Comparison of ENCODE assay signal across 13 cellular contexts in genomic region chr2:130451278-130451677, GRCh38. TPM values are rescaled to one million over a fixed set of nuclear protein-coding genes. Genes with fewer than 3 reads are reported as not detected.
"Had no signal": no experiment of that assay in that cellular context is flagged by ENCODE, and none has a peak within 500 bp of the region (broad histone marks: within the 10 kb centered on the region; RNA-seq: fewer than 3 reads in every experiment).

No MANE protein-coding gene starts in this region.

RNA-seq across cellular contexts. Expression of gene POTEI, which starts 57.9 kb away (rescaled TPM):
- total RNA-seq: activated CD4-positive, alpha-beta memory T cell treated with anti-CD3 and anti-CD28 coated beads, Interleukin-2, amount 10 ng/mL, durations not matched to agents 7 days and 5 days; activated CD4-positive, alpha-beta T cell treated with anti-CD3 and anti-CD28 coated beads for 36 hours; activated CD4-positive, alpha-beta T cell treated with anti-CD3 and anti-CD28 coated beads, Interleukin-2, amount 10 ng/mL, durations not matched to agents 7 days and 5 days; activated CD8-positive, alpha-beta memory T cell treated with anti-CD3 and anti-CD28 coated beads, Interleukin-2, amount 10 ng/mL, durations not matched to agents 7 days and 5 days; activated CD8-positive, alpha-beta T cell treated with anti-CD3 and anti-CD28 coated beads, Interleukin-2, amount 10 ng/mL, durations not matched to agents 7 days and 5 days; activated naive CD8-positive, alpha-beta T cell treated with anti-CD3 and anti-CD28 coated beads, Interleukin-2, amount 10 ng/mL, durations not matched to agents 7 days and 5 days; activated T-helper 2 cell treated with anti-CD3 and anti-CD28 coated beads, Interferon-gamma antibody, Interleukin-2, Interleukin-4, amounts not matched to agents 10 μg/mL and 5 μg/mL and 100 μg/mL, durations not matched to agents 14 hours and 24 hours and 36 hours; ascending aorta; bronchial epithelial cell; T-cell; T-helper 1 cell treated with Interleukin-12 subunit alpha and Interleukin-12 subunit beta and Interleukin-4 antibody, amounts not matched to agents 30 ng/mL and 1 ng/mL, for 36 hours; T-helper 17 cell; T-helper 2 cell treated with Interferon-gamma antibody and Interleukin-4, amounts not matched to agents 100 ng/mL and 5 ng/mL, for 36 hours had no signal
